In the genomic region with DNA sequence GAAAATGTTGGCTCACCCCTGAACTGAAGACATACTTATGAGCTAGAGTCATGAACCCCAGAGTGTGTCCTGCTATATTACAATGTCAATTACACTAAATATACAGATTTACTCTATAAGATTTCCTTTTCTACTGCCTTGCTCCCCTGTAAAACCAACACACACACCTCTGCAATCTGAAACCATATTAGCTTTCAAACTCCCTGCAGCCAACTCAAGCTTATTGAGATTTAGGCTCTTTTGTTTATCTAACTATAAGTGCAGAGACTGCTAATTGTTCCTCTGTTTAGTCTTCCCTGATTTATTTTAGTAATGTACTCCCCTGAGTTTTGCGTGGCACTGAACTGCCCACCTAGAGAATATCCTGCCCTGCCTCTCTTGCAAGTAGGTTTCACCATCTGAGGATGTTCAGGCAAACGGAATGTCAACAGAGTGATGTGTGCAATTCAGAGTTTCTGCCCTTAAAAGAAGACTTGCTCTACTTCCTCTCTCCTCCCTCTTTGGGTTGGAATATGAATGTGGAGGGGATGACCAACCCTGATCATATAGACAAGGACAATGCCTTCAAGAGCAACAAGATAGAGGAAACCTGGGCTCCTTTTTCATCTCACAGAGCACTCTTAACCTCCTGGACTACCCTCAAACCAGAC, we compare ENCODE assay signal across 19 cellular contexts. TPM values are rescaled to one million over a fixed set of nuclear protein-coding genes. Genes with fewer than 3 reads are reported as not detected.
DNase-seq lines count a peak whose midpoint lies in the region; ATAC-seq and TF ChIP-seq lines count a peak whose summit lies in the region.
"Had no signal": no experiment of that assay in that cellular context is flagged by ENCODE, and none has a peak within 500 bp of the region (broad histone marks: within the 10 kb centered on the region; RNA-seq: fewer than 3 reads in every experiment).

No MANE protein-coding gene starts in this region.

- H3K36me3 ChIP-seq in SJSA1 (no peaks in the 10 kb centered on the region), smooth muscle cell (ENCODE audit: low read depth) (no peaks in the 10 kb centered on the region), breast epithelium (no peaks in the 10 kb centered on the region)
- H3K36me3 ChIP-seq: brain microvascular endothelial cell, upper lobe of left lung had no signal

- DNase-seq in NOMO-1 treated with DMSO at 0.1 percent for 48 hours (lab: John Stamatoyannopoulos, UW; ENCODE audit: unreplicated experiment) = peak; percentile 34
- DNase-seq in NOMO-1 treated with dmso at 0.1 percent for 144 hours (lab: John Stamatoyannopoulos, UW; ENCODE audit: unreplicated experiment) = no peak
- DNase-seq in SJSA1 (ENCODE audit: low read depth in 1 of 2, low spot score in 2 of 2) = peak in 1 of 2 experiments; percentile 30
- DNase-seq in smooth muscle cell (lab: John Stamatoyannopoulos, UW; ENCODE audit: unreplicated experiment) = no peak
- DNase-seq in NCI-H82 (lab: John Stamatoyannopoulos, UW) = no peak
- DNase-seq in breast epithelium (ENCODE audit: low spot score in 2 of 2) = no peak
- no peak for DNase-seq in NCI-H1417 treated with DMSO at 0.1 percent for 48 hours (lab: John Stamatoyannopoulos, UW)
- DNase-seq: activated CD8-positive, alpha-beta T cell treated with anti-CD3 and anti-CD28 coated beads, Interleukin-2, amount 10 ng/mL, durations not matched to agents 7 days and 5 days; activated gamma-delta T cell; brain microvascular endothelial cell; Caco-2; endodermal cell; naive B cell; upper lobe of left lung had no signal

- H3K79me2 ChIP-seq in smooth muscle cell (ENCODE audit: low read depth) = no peaks in the 10 kb centered on the region

- H2AFZ ChIP-seq in smooth muscle cell (ENCODE audit: low read depth) = peak overlapping the region; percentile 7

- TF ChIP-seq CTCF in smooth muscle cell (IDR thresholded peaks at IDR 0.05; ENCODE audit: borderline replicate concordance, insufficient read depth, poor library complexity, severe bottlenecking) = no peak
- TF ChIP-seq CTCF in breast epithelium (IDR thresholded peaks at IDR 0.05) = no peak

- WGBS in smooth muscle cell (ENCODE audit: low lambda C conversion rate) = 88% methylated on average over 2 of the region's 2 CpGs

- intact Hi-C loops in breast epithelium (cut with DNase I; ENCODE audit: low total_unique reads) = no loop called here

- H3K9me3 ChIP-seq in SJSA1 (replicated peaks) (no peaks in the 10 kb centered on the region), smooth muscle cell (replicated peaks; ENCODE audit: low read depth) (no peaks in the 10 kb centered on the region), breast epithelium (no peaks in the 10 kb centered on the region)
- H3K9me3 ChIP-seq: A549, Caco-2, upper lobe of left lung had no signal

- H3K4me1 ChIP-seq in SJSA1 (replicated peaks) (peaks cover 34% of the 10 kb centered on the region), smooth muscle cell (ENCODE audit: low read depth) (no peaks in the 10 kb centered on the region), breast epithelium (no peaks in the 10 kb centered on the region)
- H3K4me1 ChIP-seq: A549, Caco-2, upper lobe of left lung had no signal

- no peaks in the 10 kb centered on the region for H3K27me3 ChIP-seq in SJSA1 (replicated peaks)
- H3K27me3 ChIP-seq in smooth muscle cell (ENCODE audit: low read depth) = no peaks in the 10 kb centered on the region
- no peaks in the 10 kb centered on the region for H3K27me3 ChIP-seq in breast epithelium
- H3K27me3 ChIP-seq: brain microvascular endothelial cell, upper lobe of left lung had no signal

- TF ChIP-seq POLR2A in breast epithelium (IDR thresholded peaks at IDR 0.05) = no peak

- H3K4me3 ChIP-seq in SJSA1 (no peak overlapping the region), smooth muscle cell (no peak overlapping the region), breast epithelium (no peak overlapping the region)
- H3K4me3 ChIP-seq: A549, upper lobe of left lung had no signal

- no peaks in the 10 kb centered on the region for H4K20me1 ChIP-seq in smooth muscle cell (ENCODE audit: low read depth)

- H3K9ac ChIP-seq in smooth muscle cell (ENCODE audit: low read depth) = no peak overlapping the region

- peak overlapping the region; percentile 25 for H3K27ac ChIP-seq in SJSA1
- H3K27ac ChIP-seq in smooth muscle cell (ENCODE audit: low read depth) = no peak overlapping the region
- H3K27ac ChIP-seq in breast epithelium = no peak overlapping the region
- H3K27ac ChIP-seq: A549, brain microvascular endothelial cell, upper lobe of left lung had no signal

- H3F3A ChIP-seq in smooth muscle cell (ENCODE audit: low read depth) = peaks cover 3% of the 10 kb centered on the region

- no peak overlapping the region for H3K4me2 ChIP-seq in smooth muscle cell
- H3K4me2 ChIP-seq: A549 had no signal

- ATAC-seq in HG02885 (IDR thresholded peaks at IDR 0.05; ENCODE audit: poor library complexity, unreplicated experiment) = peak; percentile 21
- ATAC-seq: A549; activated CD8-positive, alpha-beta T cell treated with anti-CD3 and anti-CD28 coated beads, Interleukin-2, amount 10 ng/mL, durations not matched to agents 7 days and 5 days; left lobe of liver; stimulated activated effector memory CD8-positive, alpha-beta T cell treated with anti-CD3 and anti-CD28 coated beads, Interleukin-12 subunit alpha, Interleukin-12 subunit beta, amount 100 ng/mL, for 72 hours had no signal

RNA-seq across cellular contexts. Expression of gene FAM216B, which starts 22.3 kb away (rescaled TPM):
- total RNA-seq in SJSA1 (2014; rRNA removed; shearing (Covaris generic)) = 1.4 TPM in 1 of 2 replicates, not detected in the other
- total RNA-seq in smooth muscle cell (not detected in 2 replicates), breast epithelium (not detected)
- polyA plus RNA-seq in smooth muscle cell = not detected in 2 replicates
- total RNA-seq: activated CD8-positive, alpha-beta T cell treated with anti-CD3 and anti-CD28 coated beads, Interleukin-2, amount 10 ng/mL, durations not matched to agents 7 days and 5 days; Caco-2; endodermal cell; left lobe of liver; renal cortical epithelial cell had no signal
- polyA plus RNA-seq: A549 had no signal
